In genomic region chr10:131121511-131122035, GRCh38 we compare ENCODE assay signal across 29 cellular contexts.
"Had no signal": no experiment of that assay in that cellular context is flagged by ENCODE, and none has a peak within 500 bp of the region (broad histone marks: within the 10 kb centered on the region; RNA-seq: fewer than 3 reads in every experiment).

No MANE protein-coding gene starts in this region.

- H3K4me3 Mint-ChIP-seq: activated CD4-positive, alpha-beta memory T cell treated with anti-CD3 and anti-CD28 coated beads, Interleukin-2, amount 10 ng/mL, durations not matched to agents 7 days and 5 days; activated CD4-positive, alpha-beta T cell treated with anti-CD3 and anti-CD28 coated beads for 36 hours; activated CD4-positive, alpha-beta T cell treated with anti-CD3 and anti-CD28 coated beads, Interleukin-2, amount 10 ng/mL, durations not matched to agents 24 days and 14 days; activated naive CD4-positive, alpha-beta T cell treated with anti-CD3 and anti-CD28 coated beads, Interleukin-2, amount 10 ng/mL, durations not matched to agents 7 days and 5 days; activated naive CD8-positive, alpha-beta T cell treated with anti-CD3 and anti-CD28 coated beads, Interleukin-2, amount 10 ng/mL, durations not matched to agents 7 days and 5 days; activated T-cell treated with anti-CD3 and anti-CD28 coated beads, Interleukin-2, amount 50 U/mL, for 24 hours; activated T-cell treated with anti-CD3 and anti-CD28 coated beads, Interleukin-2, amount 50 U/mL, for 72 hours; brain had no signal

- H3K4me3 ChIP-seq: ascending aorta, breast epithelium, cardiac muscle cell, colonic mucosa, esophagus squamous epithelium, gastroesophageal sphincter had no signal

- DNase-seq: activated CD4-positive, alpha-beta memory T cell treated with anti-CD3 and anti-CD28 coated beads, Interleukin-2, amount 10 ng/mL, durations not matched to agents 7 days and 5 days; activated CD4-positive, alpha-beta T cell treated with anti-CD3 and anti-CD28 coated beads for 36 hours; activated CD4-positive, alpha-beta T cell treated with anti-CD3 and anti-CD28 coated beads, Interleukin-2, amount 10 ng/mL, durations not matched to agents 24 days and 14 days; activated CD4-positive, CD25-positive, alpha-beta regulatory T cell; activated CD4-positive, CD25-positive, alpha-beta regulatory T cell treated with anti-CD3 and anti-CD28 coated beads, Interleukin-2, amount 50 U/mL, for 72 hours; activated CD8-positive, alpha-beta memory T cell treated with anti-CD3 and anti-CD28 coated beads, Interleukin-2, amount 50 U/mL, for 48 hours; activated gamma-delta T cell; activated naive CD4-positive, alpha-beta T cell; activated naive CD4-positive, alpha-beta T cell treated with anti-CD3 and anti-CD28 coated beads, Interleukin-2, amount 10 ng/mL, durations not matched to agents 7 days and 5 days; activated naive CD8-positive, alpha-beta T cell treated with anti-CD3 and anti-CD28 coated beads, Interleukin-2, amount 10 ng/mL, durations not matched to agents 7 days and 5 days; activated T-cell treated with anti-CD3 and anti-CD28 coated beads for 4 hours; activated T-cell treated with anti-CD3 and anti-CD28 coated beads, Interleukin-2, amount 50 U/mL, for 24 hours; activated T-cell treated with anti-CD3 and anti-CD28 coated beads, Interleukin-2, amount 50 U/mL, for 72 hours; central memory CD4-positive, alpha-beta T cell; cerebellar nuclear complex; colonic mucosa; effector CD8-positive, alpha-beta T cell; esophagus squamous epithelium; foreskin melanocyte; T-helper 2 cell had no signal

- H3K4me1 Mint-ChIP-seq: activated CD4-positive, alpha-beta memory T cell treated with anti-CD3 and anti-CD28 coated beads, Interleukin-2, amount 10 ng/mL, durations not matched to agents 7 days and 5 days; activated CD4-positive, alpha-beta T cell treated with anti-CD3 and anti-CD28 coated beads for 36 hours; activated CD4-positive, alpha-beta T cell treated with anti-CD3 and anti-CD28 coated beads, Interleukin-2, amount 10 ng/mL, durations not matched to agents 24 days and 14 days; activated naive CD8-positive, alpha-beta T cell treated with anti-CD3 and anti-CD28 coated beads, Interleukin-2, amount 10 ng/mL, durations not matched to agents 7 days and 5 days had no signal

- ATAC-seq: activated CD4-positive, alpha-beta T cell treated with anti-CD3 and anti-CD28 coated beads for 36 hours; activated naive CD4-positive, alpha-beta T cell treated with anti-CD3 and anti-CD28 coated beads, Interleukin-2, amount 50 U/mL, for 72 hours; activated T-cell treated with anti-CD3 and anti-CD28 coated beads, Interleukin-2, amount 50 U/mL, for 72 hours; gastroesophageal sphincter had no signal

- H3K27me3 Mint-ChIP-seq: activated CD4-positive, alpha-beta memory T cell treated with anti-CD3 and anti-CD28 coated beads, Interleukin-2, amount 10 ng/mL, durations not matched to agents 7 days and 5 days; activated CD4-positive, alpha-beta T cell treated with anti-CD3 and anti-CD28 coated beads for 36 hours; activated CD4-positive, alpha-beta T cell treated with anti-CD3 and anti-CD28 coated beads, Interleukin-2, amount 10 ng/mL, durations not matched to agents 24 days and 14 days; activated naive CD4-positive, alpha-beta T cell treated with anti-CD3 and anti-CD28 coated beads, Interleukin-2, amount 10 ng/mL, durations not matched to agents 7 days and 5 days; activated naive CD8-positive, alpha-beta T cell treated with anti-CD3 and anti-CD28 coated beads, Interleukin-2, amount 10 ng/mL, durations not matched to agents 7 days and 5 days; activated T-cell treated with anti-CD3 and anti-CD28 coated beads, Interleukin-2, amount 50 U/mL, for 24 hours had no signal

- H3K27ac ChIP-seq: ascending aorta, breast epithelium, cardiac muscle cell, colonic mucosa, epithelial cell of prostate, esophagus squamous epithelium, gastroesophageal sphincter had no signal

- H3K27me3 ChIP-seq: ascending aorta, cardiac muscle cell, colonic mucosa had no signal

- H3K27ac Mint-ChIP-seq: activated CD4-positive, alpha-beta memory T cell treated with anti-CD3 and anti-CD28 coated beads, Interleukin-2, amount 10 ng/mL, durations not matched to agents 7 days and 5 days; activated CD4-positive, alpha-beta T cell treated with anti-CD3 and anti-CD28 coated beads for 36 hours; activated CD4-positive, alpha-beta T cell treated with anti-CD3 and anti-CD28 coated beads, Interleukin-2, amount 10 ng/mL, durations not matched to agents 24 days and 14 days; activated naive CD4-positive, alpha-beta T cell treated with anti-CD3 and anti-CD28 coated beads, Interleukin-2, amount 10 ng/mL, durations not matched to agents 7 days and 5 days; activated naive CD8-positive, alpha-beta T cell treated with anti-CD3 and anti-CD28 coated beads, Interleukin-2, amount 10 ng/mL, durations not matched to agents 7 days and 5 days; activated T-cell treated with anti-CD3 and anti-CD28 coated beads, Interleukin-2, amount 50 U/mL, for 24 hours; activated T-cell treated with anti-CD3 and anti-CD28 coated beads, Interleukin-2, amount 50 U/mL, for 72 hours; brain had no signal

- H3K4me1 ChIP-seq: ascending aorta, breast epithelium, colonic mucosa, esophagus squamous epithelium, gastroesophageal sphincter had no signal

- H3K36me3 Mint-ChIP-seq: activated naive CD4-positive, alpha-beta T cell treated with anti-CD3 and anti-CD28 coated beads, Interleukin-2, amount 10 ng/mL, durations not matched to agents 7 days and 5 days; activated naive CD4-positive, alpha-beta T cell treated with anti-CD3 and anti-CD28 coated beads, Interleukin-2, amount 50 U/mL, for 72 hours; activated naive CD8-positive, alpha-beta T cell treated with anti-CD3 and anti-CD28 coated beads, Interleukin-2, amount 10 ng/mL, durations not matched to agents 7 days and 5 days; brain had no signal

- H3K9me3 Mint-ChIP-seq: activated CD4-positive, alpha-beta T cell treated with anti-CD3 and anti-CD28 coated beads, Interleukin-2, amount 10 ng/mL, durations not matched to agents 24 days and 14 days; activated T-cell treated with anti-CD3 and anti-CD28 coated beads, Interleukin-2, amount 50 U/mL, for 24 hours; activated T-cell treated with anti-CD3 and anti-CD28 coated beads, Interleukin-2, amount 50 U/mL, for 72 hours had no signal

- H3K36me3 ChIP-seq: ascending aorta, breast epithelium, cardiac muscle cell, colonic mucosa, esophagus squamous epithelium, gastroesophageal sphincter had no signal

- FAIRE-seq: endometrium, endothelial cell of umbilical vein had no signal

- H3K9me3 ChIP-seq: ascending aorta, breast epithelium, colonic mucosa had no signal
